ENCODE assay signal across 11 cellular contexts in genomic region chr5:176166427-176166826, GRCh38.
"Had no signal": no experiment of that assay in that cellular context is flagged by ENCODE, and none has a peak within 500 bp of the region (broad histone marks: within the 10 kb centered on the region; RNA-seq: fewer than 3 reads in every experiment).

No MANE protein-coding gene starts in this region.

- H3K36me3 ChIP-seq: left lung, prostate gland, right lobe of liver, tibial nerve, vagina had no signal

- H3K9me3 ChIP-seq: body of pancreas, left lung, prostate gland, right lobe of liver, vagina had no signal

- H3K4me3 ChIP-seq: body of pancreas, left lung, prostate gland, right lobe of liver, tibial nerve, vagina had no signal

- H3K27ac ChIP-seq: body of pancreas, left lung, prostate gland, right lobe of liver, tibial nerve, vagina had no signal

- H3K27me3 ChIP-seq: body of pancreas, right lobe of liver, tibial nerve, vagina had no signal

- H3K4me1 ChIP-seq: body of pancreas, left lung, prostate gland, right lobe of liver, tibial nerve, vagina had no signal

- DNase-seq: amniotic stem cell; body of pancreas; effector memory CD8-positive, alpha-beta T cell; erythroblast; left lung; natural killer cell; occipital lobe; right lobe of liver had no signal
